In the genomic region with DNA sequence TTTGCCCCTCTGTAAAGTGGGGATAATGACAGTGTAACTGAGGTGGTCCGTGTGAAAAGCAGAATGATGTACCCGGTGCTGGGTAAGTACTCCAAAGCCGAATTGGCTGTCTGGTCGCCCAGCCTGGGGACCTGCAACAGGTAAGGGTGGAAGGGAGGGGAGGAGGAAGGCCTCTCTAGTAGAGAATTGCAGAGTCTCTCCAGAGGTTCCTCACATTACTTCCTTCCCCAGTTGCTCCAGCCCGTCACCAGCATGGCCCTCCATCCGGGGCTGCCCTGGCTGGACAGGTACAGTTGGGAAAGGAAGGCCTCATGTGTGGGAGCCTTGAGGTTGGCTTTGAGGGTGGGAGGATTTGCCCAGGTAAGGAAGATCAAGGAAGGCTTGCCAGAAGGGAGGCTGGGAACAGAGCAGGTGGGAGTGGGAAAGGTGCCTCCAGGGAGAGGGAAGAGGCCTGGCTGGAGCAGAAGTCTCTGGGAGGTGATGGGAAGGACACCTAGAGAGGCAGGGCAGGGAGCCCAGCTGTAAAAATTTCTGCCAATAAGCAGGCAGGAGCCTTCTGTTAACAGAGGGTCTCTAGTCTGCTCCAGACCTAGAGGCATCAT, we compare ENCODE assay signal across 13 cellular contexts. TPM values are rescaled to one million over a fixed set of nuclear protein-coding genes. Genes with fewer than 3 reads are reported as not detected.
DNase-seq lines count a peak whose midpoint lies in the region; ATAC-seq and TF ChIP-seq lines count a peak whose summit lies in the region.
"Had no signal": no experiment of that assay in that cellular context is flagged by ENCODE, and none has a peak within 500 bp of the region (broad histone marks: within the 10 kb centered on the region; RNA-seq: fewer than 3 reads in every experiment).

No MANE protein-coding gene starts in this region.

- peaks cover 22% of the 10 kb centered on the region for H3K36me3 Mint-ChIP-seq in activated CD4-positive, alpha-beta T cell treated with anti-CD3 and anti-CD28 coated beads, Interleukin-2, amount 10 ng/mL, durations not matched to agents 7 days and 5 days (ENCODE audit: low read depth)
- peaks cover 25% of the 10 kb centered on the region for H3K36me3 Mint-ChIP-seq in activated CD4-positive, alpha-beta memory T cell treated with anti-CD3 and anti-CD28 coated beads, Interleukin-2, amount 10 ng/mL, durations not matched to agents 7 days and 5 days (ENCODE audit: low read depth)
- H3K36me3 Mint-ChIP-seq in glutamatergic neuron (ENCODE audit: unreplicated experiment), result no peaks in the 10 kb centered on the region
- H3K36me3 Mint-ChIP-seq in stimulated activated naive B cell treated with anti-CD40 and anti-IgM and Interleukin-4, amounts not matched to agents 10 μg/mL and 1 μg/mL and 100 μg/mL, for 72 hours, result no peaks in the 10 kb centered on the region

- CTCF ChIA-PET in activated CD4-positive, alpha-beta T cell treated with anti-CD3 and anti-CD28 coated beads, Interleukin-2, amount 10 ng/mL, durations not matched to agents 7 days and 5 days (lab: Charles Lee), result interaction anchor here (0.6 to 2.6 kb wide), 4 partner anchors 8 to 31 kb away, joined by 3 to 11 read pairs (median 4); no protein-coding TSS in a partner anchor
- CTCF ChIA-PET in activated CD4-positive, alpha-beta memory T cell treated with anti-CD3 and anti-CD28 coated beads, Interleukin-2, amount 10 ng/mL, durations not matched to agents 7 days and 5 days (lab: Charles Lee), result interaction anchor here (1.0 to 6.1 kb wide), 6 partner anchors 16 to 52 kb away, joined by 3 to 41 read pairs (median 10); no protein-coding TSS in a partner anchor

- peaks cover 67% of the 10 kb centered on the region for H3K4me1 Mint-ChIP-seq in activated CD4-positive, alpha-beta T cell treated with anti-CD3 and anti-CD28 coated beads, Interleukin-2, amount 10 ng/mL, durations not matched to agents 7 days and 5 days
- peaks cover 74% of the 10 kb centered on the region for H3K4me1 Mint-ChIP-seq in activated CD4-positive, alpha-beta memory T cell treated with anti-CD3 and anti-CD28 coated beads, Interleukin-2, amount 10 ng/mL, durations not matched to agents 7 days and 5 days
- peaks cover 31% of the 10 kb centered on the region for H3K4me1 Mint-ChIP-seq in glutamatergic neuron (ENCODE audit: low read depth, unreplicated experiment)
- peaks cover 69 to 90% of the 10 kb centered on the region in 2 donors for H3K4me1 Mint-ChIP-seq in stimulated activated naive B cell treated with anti-CD40 and anti-IgM and Interleukin-4, amounts not matched to agents 10 μg/mL and 1 μg/mL and 100 μg/mL, for 72 hours

- TF ChIP-seq CTCF in glutamatergic neuron (IDR thresholded peaks at IDR 0.05; ENCODE audit: partially characterized antibody, unreplicated experiment), result no peak

- POLR2A ChIA-PET in activated CD4-positive, alpha-beta T cell treated with anti-CD3 and anti-CD28 coated beads, Interleukin-2, amount 10 ng/mL, durations not matched to agents 7 days and 5 days (lab: Charles Lee), result no interaction called here
- POLR2A ChIA-PET in activated CD4-positive, alpha-beta memory T cell treated with anti-CD3 and anti-CD28 coated beads, Interleukin-2, amount 10 ng/mL, durations not matched to agents 7 days and 5 days (lab: Charles Lee), result interaction anchor here (2.7 to 7.4 kb wide), 7 partner anchors 10 to 62 kb away, joined by 12 to 188 read pairs (median 41); partner anchors contain the start of gene RCN2

- no peak for DNase-seq in activated CD4-positive, alpha-beta T cell treated with anti-CD3 and anti-CD28 coated beads, Interleukin-2, amount 10 ng/mL, durations not matched to agents 7 days and 5 days
- no peak for DNase-seq in activated CD4-positive, alpha-beta T cell treated with anti-CD3 and anti-CD28 coated beads for 48 hours
- DNase-seq in activated CD4-positive, alpha-beta memory T cell treated with anti-CD3 and anti-CD28 coated beads, Interleukin-2, amount 10 ng/mL, durations not matched to agents 7 days and 5 days, result no peak
- peak; percentile 4 for DNase-seq in glutamatergic neuron
- no peak for DNase-seq in stimulated activated naive B cell treated with anti-CD40 and anti-IgM and Interleukin-4, amounts not matched to agents 10 μg/mL and 1 μg/mL and 100 μg/mL, for 72 hours
- no peak for DNase-seq in stimulated activated CD4-positive, alpha-beta T cell treated with anti-CD3 and anti-CD28 coated beads, Interleukin-4, amount 100 ng/mL, for 24 hours
- DNase-seq in NCI-H1417 (lab: John Stamatoyannopoulos, UW), result no peak
- DNase-seq: colonic mucosa, KG1, NCI-H1436, NCI-H446 treated with DMSO at 0.1 percent for 48 hours had no signal

- H3K27me3 Mint-ChIP-seq in activated CD4-positive, alpha-beta T cell treated with anti-CD3 and anti-CD28 coated beads, Interleukin-2, amount 10 ng/mL, durations not matched to agents 7 days and 5 days, result no peaks in the 10 kb centered on the region
- no peaks in the 10 kb centered on the region for H3K27me3 Mint-ChIP-seq in activated CD4-positive, alpha-beta memory T cell treated with anti-CD3 and anti-CD28 coated beads, Interleukin-2, amount 10 ng/mL, durations not matched to agents 7 days and 5 days
- peaks cover 7% of the 10 kb centered on the region for H3K27me3 Mint-ChIP-seq in glutamatergic neuron (ENCODE audit: unreplicated experiment)
- no peaks in the 10 kb centered on the region for H3K27me3 Mint-ChIP-seq in stimulated activated naive B cell treated with anti-CD40 and anti-IgM and Interleukin-4, amounts not matched to agents 10 μg/mL and 1 μg/mL and 100 μg/mL, for 72 hours

- no peak for ATAC-seq in stimulated activated naive B cell treated with anti-CD40 and anti-IgM and Interleukin-4, amounts not matched to agents 10 μg/mL and 1 μg/mL and 100 μg/mL, for 72 hours (replicated peaks)
- ATAC-seq in GM21825 (IDR thresholded peaks at IDR 0.05; ENCODE audit: unreplicated experiment), result no peak

- H3K4me3 Mint-ChIP-seq in activated CD4-positive, alpha-beta T cell treated with anti-CD3 and anti-CD28 coated beads, Interleukin-2, amount 10 ng/mL, durations not matched to agents 7 days and 5 days, result peak overlapping the region; percentile 95
- H3K4me3 Mint-ChIP-seq in activated CD4-positive, alpha-beta memory T cell treated with anti-CD3 and anti-CD28 coated beads, Interleukin-2, amount 10 ng/mL, durations not matched to agents 7 days and 5 days, result no peak overlapping the region
- H3K4me3 Mint-ChIP-seq in glutamatergic neuron (ENCODE audit: unreplicated experiment), result no peak overlapping the region
- no peak overlapping the region for H3K4me3 Mint-ChIP-seq in stimulated activated naive B cell treated with anti-CD40 and anti-IgM and Interleukin-4, amounts not matched to agents 10 μg/mL and 1 μg/mL and 100 μg/mL, for 72 hours

- H3K27ac Mint-ChIP-seq in activated CD4-positive, alpha-beta T cell treated with anti-CD3 and anti-CD28 coated beads, Interleukin-2, amount 10 ng/mL, durations not matched to agents 7 days and 5 days, result peak overlapping the region; percentile 98
- H3K27ac Mint-ChIP-seq in activated CD4-positive, alpha-beta memory T cell treated with anti-CD3 and anti-CD28 coated beads, Interleukin-2, amount 10 ng/mL, durations not matched to agents 7 days and 5 days, result peak overlapping the region; percentile 98
- H3K27ac Mint-ChIP-seq in glutamatergic neuron (ENCODE audit: unreplicated experiment), result no peak overlapping the region
- peak overlapping the region; percentile 4 for H3K27ac Mint-ChIP-seq in stimulated activated naive B cell treated with anti-CD40 and anti-IgM and Interleukin-4, amounts not matched to agents 10 μg/mL and 1 μg/mL and 100 μg/mL, for 72 hours

- H3K9me3 Mint-ChIP-seq in activated CD4-positive, alpha-beta T cell treated with anti-CD3 and anti-CD28 coated beads, Interleukin-2, amount 10 ng/mL, durations not matched to agents 7 days and 5 days, result no peaks in the 10 kb centered on the region
- no peaks in the 10 kb centered on the region for H3K9me3 Mint-ChIP-seq in activated CD4-positive, alpha-beta memory T cell treated with anti-CD3 and anti-CD28 coated beads, Interleukin-2, amount 10 ng/mL, durations not matched to agents 7 days and 5 days
- H3K9me3 Mint-ChIP-seq in glutamatergic neuron (ENCODE audit: unreplicated experiment), result peaks cover 4% of the 10 kb centered on the region
- H3K9me3 Mint-ChIP-seq in stimulated activated naive B cell treated with anti-CD40 and anti-IgM and Interleukin-4, amounts not matched to agents 10 μg/mL and 1 μg/mL and 100 μg/mL, for 72 hours, result no peaks in the 10 kb centered on the region

RNA-seq across cellular contexts. Expression of gene PSTPIP1, which starts 1.7 kb away (rescaled TPM):
- total RNA-seq in activated CD4-positive, alpha-beta T cell treated with anti-CD3 and anti-CD28 coated beads, Interleukin-2, amount 10 ng/mL, durations not matched to agents 7 days and 5 days, result 100 to 1,000 TPM; 135 to 176 TPM
- total RNA-seq in activated CD4-positive, alpha-beta memory T cell treated with anti-CD3 and anti-CD28 coated beads, Interleukin-2, amount 10 ng/mL, durations not matched to agents 7 days and 5 days, result 100 to 1,000 TPM; 181 to 187 TPM
- 12.4 TPM for total RNA-seq in glutamatergic neuron (ENCODE audit: unreplicated experiment)
- total RNA-seq: myocyte had no signal

Comparison
In these comparisons a context has a peak if more than half of its experiments do, and no peak if none do; other contexts are left out.
1. RNA of gene PSTPIP1, which starts 1.7 kb away (total RNA-seq): 181 to 187 TPM in activated CD4-positive, alpha-beta memory T cell treated with anti-CD3 and anti-CD28 coated beads, Interleukin-2, amount 10 ng/mL, durations not matched to agents 7 days and 5 days and 135 to 176 TPM in activated CD4-positive, alpha-beta T cell treated with anti-CD3 and anti-CD28 coated beads, Interleukin-2, amount 10 ng/mL, durations not matched to agents 7 days and 5 days; 12.4 TPM in glutamatergic neuron (single experiment); every median in the first group is over 10 times any median in the second.